18 cellular contexts compared by ENCODE assay signal in the genomic region with DNA sequence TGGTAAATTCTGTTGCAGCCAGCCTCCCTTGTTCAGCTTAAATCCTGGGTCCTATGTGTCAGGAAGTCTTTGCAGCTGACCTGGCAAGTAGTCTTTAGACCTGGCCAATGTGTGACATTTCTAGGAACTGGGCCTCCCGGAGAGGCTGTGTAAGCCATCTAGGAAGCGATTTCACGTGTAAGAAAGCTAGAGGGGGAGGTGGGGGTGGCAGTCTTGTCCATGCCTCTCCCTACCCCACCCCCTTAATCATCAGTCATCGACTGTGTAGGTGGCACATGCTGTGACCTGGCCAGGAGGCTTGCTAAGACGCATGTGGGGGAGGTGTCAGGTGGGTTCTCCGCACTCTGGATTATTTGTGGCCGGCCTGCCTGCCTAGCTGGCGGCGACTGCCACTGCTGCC. TPM values are rescaled to one million over a fixed set of nuclear protein-coding genes. Genes with fewer than 3 reads are reported as not detected.
A peak's percentile ranks its signal among the peaks of the same experiment; 100 is the strongest.
DNase-seq lines count a peak whose midpoint lies in the region; ATAC-seq and TF ChIP-seq lines count a peak whose summit lies in the region.
"Had no signal": no experiment of that assay in that cellular context is flagged by ENCODE, and none has a peak within 500 bp of the region (broad histone marks: within the 10 kb centered on the region; RNA-seq: fewer than 3 reads in every experiment).

No MANE protein-coding gene starts in this region.

- peak in 3 of 4 donors; percentile 33 to 52 (median 48) for ATAC-seq in psoas muscle
- ATAC-seq: lower lobe of right lung; naive thymus-derived CD4-positive, alpha-beta T cell had no signal

- WGBS in psoas muscle, 3 donors, result 54 to 59% (median 57%) methylated on average over 9 of the region's 9 CpGs

- DNase-seq in DMS53 treated with DMSO at 0.1 percent for 48 hours (lab: John Stamatoyannopoulos, UW; ENCODE audit: unreplicated experiment) (peak; percentile 1), RPMI8226 (peak; percentile 19), islet precursor cell (peak; percentile 45), psoas muscle (no peak), NCI-H2227 treated with DMSO at 0.1 percent for 48 hours (lab: John Stamatoyannopoulos, UW) (no peak), NCI-H345 treated with DMSO at 0.1 percent for 48 hours (lab: John Stamatoyannopoulos, UW; ENCODE audit: unreplicated experiment) (no peak)
- DNase-seq in stimulated activated CD8-positive, alpha-beta memory T cell treated with anti-CD3 and anti-CD28 coated beads, Interleukin-4, amount 100 ng/mL, for 48 hours, result no peak
- DNase-seq: activated CD4-positive, CD25-positive, alpha-beta regulatory T cell treated with anti-CD3 and anti-CD28 coated beads, Interleukin-2, amount 50 U/mL, for 72 hours; lower lobe of right lung; naive thymus-derived CD4-positive, alpha-beta T cell; NCI-H524 treated with DMSO at 0.1 percent for 48 hours; OCI-M1; posterior cingulate gyrus; T-helper 9 cell had no signal

- peaks cover 0 to 16% (median 2%) of the 10 kb centered on the region in 3 donors for H3K27me3 ChIP-seq in psoas muscle (ENCODE audit: insufficient read depth in 3 of 3, low read length in 2 of 3)

- no peaks in the 10 kb centered on the region for H3K9me3 ChIP-seq in psoas muscle
- H3K9me3 ChIP-seq: lower lobe of right lung had no signal

- no peaks in the 10 kb centered on the region for H3K36me3 ChIP-seq in psoas muscle (ENCODE audit: insufficient read depth in 1 of 2, low read depth in 1 of 2)
- H3K36me3 ChIP-seq: lower lobe of right lung had no signal

- intact Hi-C loops in psoas muscle (cut with DNase I), result loop anchor here (1.0 to 5.0 kb wide), 2 partner anchors 333 to 336 kb away; no protein-coding TSS in a partner anchor

- H3K4me3 ChIP-seq in psoas muscle, result no peak overlapping the region
- H3K4me3 ChIP-seq: lower lobe of right lung had no signal

- no peak for TF ChIP-seq CTCF in psoas muscle (IDR thresholded peaks at IDR 0.05)

- H3K27ac ChIP-seq in psoas muscle, result no peak overlapping the region
- H3K27ac ChIP-seq: lower lobe of right lung had no signal

- H3K4me1 ChIP-seq in psoas muscle, result no peaks in the 10 kb centered on the region
- H3K4me1 ChIP-seq: lower lobe of right lung had no signal

RNA-seq across cellular contexts. Expression of a gene that starts 8.4 kb away (rescaled TPM):
- 1 to 10 TPM in 1 of 4 donors, under 1 TPM in 3; 0.28 to 1.1 (median 0.73) TPM for total RNA-seq in psoas muscle
- polyA plus RNA-seq in psoas muscle, result under 1 TPM; 0.10 to 0.26 (median 0.24) TPM
- total RNA-seq: activated T-helper 1 cell treated with anti-CD3 and anti-CD28 coated beads, Interleukin-12 subunit alpha, Interleukin-12 subunit beta, Interleukin-2, Interleukin-4 antibody, amounts not matched to agents 30 ng/mL and 10 ng/mL and 1 ng/mL, durations not matched to agents 14 hours and 24 hours and 36 hours had no signal
- polyA plus RNA-seq: naive thymus-derived CD4-positive, alpha-beta T cell had no signal

RNA-seq across cellular contexts. Expression of a gene that starts 13.3 kb away (rescaled TPM):
- not detected for total RNA-seq in psoas muscle
- not detected for polyA plus RNA-seq in psoas muscle
- total RNA-seq: activated T-helper 1 cell treated with anti-CD3 and anti-CD28 coated beads, Interleukin-12 subunit alpha, Interleukin-12 subunit beta, Interleukin-2, Interleukin-4 antibody, amounts not matched to agents 30 ng/mL and 10 ng/mL and 1 ng/mL, durations not matched to agents 14 hours and 24 hours and 36 hours; Daoy; HT-29; lower lobe of right lung; naive thymus-derived CD4-positive, alpha-beta T cell; subcutaneous adipose tissue had no signal
- polyA plus RNA-seq: naive thymus-derived CD4-positive, alpha-beta T cell had no signal

RNA-seq across cellular contexts. Expression of a gene that starts 22.0 kb away (rescaled TPM):
- total RNA-seq in psoas muscle, result 1 to 10 TPM; 1.1 to 4.0 (median 1.4) TPM
- 1 to 10 TPM in 1 of 3 donors, under 1 TPM in 2; 0.12 to 2.9 (median 0.34) TPM for polyA plus RNA-seq in psoas muscle
- total RNA-seq: HT-29 had no signal

Comparison
In these comparisons a context has a peak if more than half of its experiments do, and no peak if none do; other contexts are left out.
1. DNase-seq: peak in DMS53 treated with DMSO at 0.1 percent for 48 hours (single experiment), RPMI8226 (single experiment) and islet precursor cell (single experiment); none in psoas muscle (0 of 2), stimulated activated CD8-positive, alpha-beta memory T cell treated with anti-CD3 and anti-CD28 coated beads, Interleukin-4, amount 100 ng/mL, for 48 hours (single experiment), NCI-H2227 treated with DMSO at 0.1 percent for 48 hours (single experiment) and NCI-H345 treated with DMSO at 0.1 percent for 48 hours (single experiment).